28 cellular contexts compared by ENCODE assay signal in the genomic region with DNA sequence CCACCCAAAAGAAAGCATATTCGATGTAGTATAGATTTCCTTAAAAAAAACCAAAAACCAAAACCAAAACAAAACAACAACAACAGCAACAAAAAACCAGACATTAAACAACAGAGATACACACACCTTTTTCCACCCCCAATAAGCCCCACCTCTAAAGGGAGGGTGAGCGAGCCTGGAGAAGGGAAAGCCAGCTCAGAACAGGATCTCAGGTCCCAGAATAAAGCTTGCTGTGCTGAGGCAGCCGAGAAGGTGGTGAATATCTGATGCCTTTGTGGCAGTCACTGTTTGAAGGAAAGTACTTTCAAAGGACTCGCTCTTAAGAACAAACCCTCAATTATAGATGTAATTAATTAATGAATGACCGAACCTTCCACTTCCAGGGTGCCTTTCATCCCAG. TPM values are rescaled to one million over a fixed set of nuclear protein-coding genes. Genes with fewer than 3 reads are reported as not detected.
DNase-seq lines count a peak whose midpoint lies in the region; ATAC-seq, FAIRE-seq and TF ChIP-seq lines count a peak whose summit lies in the region.
"Had no signal": no experiment of that assay in that cellular context is flagged by ENCODE, and none has a peak within 500 bp of the region (broad histone marks: within the 10 kb centered on the region; RNA-seq: fewer than 3 reads in every experiment).

No MANE protein-coding gene starts in this region.

- intact Hi-C loops in Caco-2 (cut with micrococcal nuclease; ENCODE audit: unreplicated experiment) (no loop called here), pancreas (cut with DNase I) (no loop called here)

- POLR2A ChIA-PET in Caco-2 (lab: Charles Lee) (no interaction called here), SK-N-SH (lab: Yijun Ruan, JAX) (no interaction called here)

- H4K20me1 ChIP-seq in astrocyte (ENCODE audit: insufficient read depth, low read length) (no peaks in the 10 kb centered on the region), SK-N-SH (ENCODE audit: insufficient read depth) (no peaks in the 10 kb centered on the region)

- peak overlapping the region; percentile 14 for H3K4me2 ChIP-seq in astrocyte (ENCODE audit: low read length)
- H3K4me2 ChIP-seq in SK-N-SH, result no peak overlapping the region

- H3K27me3 ChIP-seq in Caco-2 (replicated peaks; ENCODE audit: control insufficient read depth, insufficient read depth, low read length), result no peaks in the 10 kb centered on the region
- no peaks in the 10 kb centered on the region for H3K27me3 ChIP-seq in astrocyte (ENCODE audit: insufficient read depth, low read length)
- peaks cover 0 to 3% (median 0%) of the 10 kb centered on the region in 4 donors for H3K27me3 ChIP-seq in pancreas
- H3K27me3 ChIP-seq in SK-N-SH (ENCODE audit: insufficient read depth), result peaks cover 83% of the 10 kb centered on the region
- H3K27me3 ChIP-seq: Peyer's patch, right atrium auricular region, SJSA1 had no signal

- TF ChIP-seq RAD21 in SK-N-SH (IDR thresholded peaks at IDR 0.05; ENCODE audit: low read length), result no peak

- peaks cover 43% of the 10 kb centered on the region for H3K4me1 Mint-ChIP-seq in Caco-2 (ENCODE audit: low read depth, unreplicated experiment)
- H3K4me1 Mint-ChIP-seq in astrocyte (ENCODE audit: low read depth, unreplicated experiment), result peaks cover 9% of the 10 kb centered on the region
- H3K4me1 Mint-ChIP-seq: activated naive CD8-positive, alpha-beta T cell treated with anti-CD3 and anti-CD28 coated beads, Interleukin-2, amount 10 ng/mL, durations not matched to agents 7 days and 5 days had no signal

- BruUV-seq in Caco-2 (replicated peaks; lab: Mats Ljungman, UMichigan), result no TSS peak

- H3K9me2 ChIP-seq in SK-N-SH, result no peaks in the 10 kb centered on the region

- H3K9ac ChIP-seq in astrocyte (ENCODE audit: low read length), result peak overlapping the region; percentile 48
- no peak overlapping the region for H3K9ac ChIP-seq in SK-N-SH
- H3K9ac ChIP-seq: GM23248 had no signal

- no peak for DNase-seq in Caco-2
- DNase-seq in astrocyte (ENCODE audit: low read depth), result no peak
- DNase-seq in iPS-NIHi11 (ENCODE audit: low spot score), result peak; percentile 40
- DNase-seq in pancreas, result no peak
- no peak for DNase-seq in NCI-H1105 (lab: John Stamatoyannopoulos, UW)
- no peak for DNase-seq in foreskin melanocyte
- DNase-seq in SK-N-SH, result no peak
- DNase-seq: activated CD4-positive, alpha-beta T cell treated with anti-CD3 and anti-CD28 coated beads, Interleukin-2, amount 50 U/mL, for 1 hour; activated naive CD8-positive, alpha-beta T cell treated with anti-CD3 and anti-CD28 coated beads, Interleukin-2, amount 10 ng/mL, durations not matched to agents 7 days and 5 days; BE2C; DND-41; GM23248; left ventricle myocardium inferior; NCI-H2107; NCI-H446 treated with DMSO at 0.1 percent for 48 hours; Peyer's patch had no signal

- H3K27me3 Mint-ChIP-seq in Caco-2 (ENCODE audit: insufficient read depth, unreplicated experiment), result no peaks in the 10 kb centered on the region
- no peaks in the 10 kb centered on the region for H3K27me3 Mint-ChIP-seq in astrocyte (ENCODE audit: low read depth, unreplicated experiment)

- H3K4me1 ChIP-seq in Caco-2, result peaks cover 56% of the 10 kb centered on the region
- H3K4me1 ChIP-seq in astrocyte (ENCODE audit: insufficient read depth, low read length), result peaks cover 17% of the 10 kb centered on the region
- peaks cover 0 to 6% (median 0%) of the 10 kb centered on the region in 3 donors for H3K4me1 ChIP-seq in pancreas
- no peaks in the 10 kb centered on the region for H3K4me1 ChIP-seq in SK-N-SH (ENCODE audit: control insufficient read depth in 1 of 2, insufficient read depth in 2 of 2, low read depth in 1 of 2, low read length in 1 of 2)
- H3K4me1 ChIP-seq: BE2C, left ventricle myocardium inferior, Peyer's patch, right atrium auricular region, SJSA1 had no signal

- no peaks in the 10 kb centered on the region for H3K36me3 ChIP-seq in Caco-2 (ENCODE audit: control insufficient read depth, insufficient read depth, low read length)
- no peaks in the 10 kb centered on the region for H3K36me3 ChIP-seq in astrocyte (ENCODE audit: insufficient read depth, low read length)
- no peaks in the 10 kb centered on the region for H3K36me3 ChIP-seq in pancreas
- no peaks in the 10 kb centered on the region for H3K36me3 ChIP-seq in SK-N-SH (replicated peaks in 1 of 2; ENCODE audit: control insufficient read depth in 1 of 2, insufficient read depth in 2 of 2, low read length in 1 of 2)
- H3K36me3 ChIP-seq: BE2C, left ventricle myocardium inferior, Peyer's patch, right atrium auricular region, SJSA1 had no signal

- FAIRE-seq in astrocyte (lab: Jason Lieb, UNC) (no peak), pancreas (lab: Jason Lieb, UNC) (no peak)
- FAIRE-seq: colon, GM12878 had no signal

- no peaks in the 10 kb centered on the region for H3K79me2 ChIP-seq in astrocyte (ENCODE audit: insufficient read depth, low read length)
- H3K79me2 ChIP-seq in SK-N-SH (ENCODE audit: insufficient read depth), result no peaks in the 10 kb centered on the region

- H3K27ac Mint-ChIP-seq in Caco-2 (ENCODE audit: unreplicated experiment) (peak overlapping the region; percentile 77), astrocyte (ENCODE audit: unreplicated experiment) (no peak overlapping the region)
- H3K27ac Mint-ChIP-seq: activated naive CD8-positive, alpha-beta T cell treated with anti-CD3 and anti-CD28 coated beads, Interleukin-2, amount 10 ng/mL, durations not matched to agents 7 days and 5 days; IgD-negative memory B cell had no signal

- H3K9me3 ChIP-seq in Caco-2 (no peaks in the 10 kb centered on the region), astrocyte (ENCODE audit: insufficient read depth, low read depth, low read length) (no peaks in the 10 kb centered on the region), pancreas (no peaks in the 10 kb centered on the region), SK-N-SH (no peaks in the 10 kb centered on the region)
- H3K9me3 ChIP-seq: BE2C, left ventricle myocardium inferior, Peyer's patch, right atrium auricular region, SJSA1 had no signal

- TF ChIP-seq EP300 in SK-N-SH (IDR thresholded peaks at IDR 0.05; ENCODE audit: borderline replicate concordance in 1 of 2, low read depth in 1 of 2, low read length in 1 of 2), result no peak

- H3K36me3 Mint-ChIP-seq in Caco-2 (ENCODE audit: insufficient read depth, unreplicated experiment), result peaks cover 31% of the 10 kb centered on the region
- H3K36me3 Mint-ChIP-seq in astrocyte (ENCODE audit: low read depth, unreplicated experiment), result no peaks in the 10 kb centered on the region
- H3K36me3 Mint-ChIP-seq: activated naive CD8-positive, alpha-beta T cell treated with anti-CD3 and anti-CD28 coated beads, Interleukin-2, amount 10 ng/mL, durations not matched to agents 7 days and 5 days; IgD-negative memory B cell had no signal

- H3K27ac ChIP-seq in astrocyte (ENCODE audit: low read depth, low read length) (peak overlapping the region; percentile 29), pancreas (peak overlapping the region in 3 of 4 donors; percentile 38 to 68 (median 64)), SK-N-SH (ENCODE audit: low read depth in 2 of 2, low read length in 1 of 2) (no peak overlapping the region)
- H3K27ac ChIP-seq: GM23248, left ventricle myocardium inferior, Peyer's patch, right atrium auricular region, SJSA1, VCaP had no signal

- TF ChIP-seq CTCF in Caco-2 (IDR thresholded peaks at IDR 0.05; ENCODE audit: insufficient read depth in 1 of 2, low read depth in 1 of 2, low read length in 1 of 2, severe bottlenecking in 1 of 2, unreplicated experiment in 1 of 2) (no peak), astrocyte (IDR thresholded peaks at IDR 0.05; ENCODE audit: insufficient read depth, low read depth, low read length) (no peak), pancreas (IDR thresholded peaks at IDR 0.05) (no peak), SK-N-SH (IDR thresholded peaks at IDR 0.05) (no peak)

- CTCF ChIA-PET in Caco-2 (lab: Charles Lee), result no interaction called here
- CTCF ChIA-PET in SK-N-SH (lab: Yijun Ruan, JAX), result no interaction called here

- H3K9me3 Mint-ChIP-seq in Caco-2 (ENCODE audit: unreplicated experiment) (peaks cover under 1% of the 10 kb centered on the region), astrocyte (ENCODE audit: unreplicated experiment) (peaks cover 2% of the 10 kb centered on the region)
- H3K9me3 Mint-ChIP-seq: activated naive CD8-positive, alpha-beta T cell treated with anti-CD3 and anti-CD28 coated beads, Interleukin-2, amount 10 ng/mL, durations not matched to agents 7 days and 5 days; IgD-negative memory B cell; neural crest cell had no signal

- WGBS in pancreas, 2 donors, result 21 to 30% methylated on average over 5 of the region's 5 CpGs
- 20% methylated on average over 5 of the region's 5 CpGs for WGBS in SK-N-SH (ENCODE audit: low lambda C conversion rate)

- peak in 3 of 4 donors; percentile 51 to 62 (median 56) for ATAC-seq in pancreas
- no peak for ATAC-seq in HG03521 (IDR thresholded peaks at IDR 0.05; ENCODE audit: unreplicated experiment)
- ATAC-seq: GM12878 had no signal

- H3F3A ChIP-seq in SK-N-SH (replicated peaks; ENCODE audit: insufficient read depth), result no peaks in the 10 kb centered on the region

- H3K4me3 ChIP-seq in Caco-2 (ENCODE audit: low read depth, low read length), result no peak overlapping the region
- no peak overlapping the region for H3K4me3 ChIP-seq in astrocyte (ENCODE audit: insufficient read depth, low read depth, low read length)
- H3K4me3 ChIP-seq in pancreas, result no peak overlapping the region
- H3K4me3 ChIP-seq in SK-N-SH (ENCODE audit: low read depth in 2 of 2, low read length in 1 of 2), result no peak overlapping the region
- H3K4me3 ChIP-seq: GM12878, GM23248, left ventricle myocardium inferior, Peyer's patch, right atrium auricular region, SJSA1 had no signal

- H2AFZ ChIP-seq in astrocyte (ENCODE audit: low read depth, low read length), result peak overlapping the region; percentile 50
- H2AFZ ChIP-seq in SK-N-SH (ENCODE audit: low read depth), result no peak overlapping the region
- H2AFZ ChIP-seq: GM23248 had no signal

- H3K4me3 Mint-ChIP-seq in Caco-2 (ENCODE audit: unreplicated experiment), result peak overlapping the region; percentile 43
- H3K4me3 Mint-ChIP-seq in astrocyte (ENCODE audit: unreplicated experiment), result no peak overlapping the region
- H3K4me3 Mint-ChIP-seq: activated naive CD8-positive, alpha-beta T cell treated with anti-CD3 and anti-CD28 coated beads, Interleukin-2, amount 10 ng/mL, durations not matched to agents 7 days and 5 days; IgD-negative memory B cell; neural crest cell had no signal

RNA-seq across cellular contexts. Expression of a gene that starts 0.5 kb away (rescaled TPM):
- total RNA-seq in Caco-2 (2022), result 43.6 and 47.1 TPM in 2 replicates
- not detected in 2 replicates for total RNA-seq in astrocyte
- 10 to 100 TPM in 2 of 6 donors, 1 to 10 TPM in 1, under 1 TPM in 3; 0.78 to 17.7 (median 1.1) TPM for total RNA-seq in pancreas
- 1 to 10 TPM in 1 of 2 donors, under 1 TPM in 1; 0.59 to 7.6 TPM for polyA plus RNA-seq in pancreas
- polyA plus RNA-seq in SK-N-SH (2012; rRNA removed), result not detected in 2 replicates
- not detected in 2 replicates for polyA plus RNA-seq in SK-N-SH (2012; cell fraction: cytosol; rRNA removed)
- polyA plus RNA-seq in SK-N-SH (2012; cell fraction: nucleus; rRNA removed), result not detected in 2 replicates
- total RNA-seq: A673; activated naive CD8-positive, alpha-beta T cell treated with anti-CD3 and anti-CD28 coated beads, Interleukin-2, amount 10 ng/mL, durations not matched to agents 7 days and 5 days; GM12878; GM23248; neural crest cell; right atrium auricular region; SJSA1; T-helper 2 cell treated with Interferon-gamma antibody and Interleukin-4, amounts not matched to agents 100 ng/mL and 5 ng/mL, for 36 hours had no signal
- polyA plus RNA-seq: GM12878, GM23248, IgD-negative memory B cell had no signal

RNA-seq across cellular contexts. Expression of a gene that starts 29.8 kb away (rescaled TPM):
- total RNA-seq in Caco-2 (2022) (not detected in 2 replicates), astrocyte (not detected in 2 replicates), pancreas (not detected)
- polyA plus RNA-seq in pancreas (not detected), SK-N-SH (2012; rRNA removed) (not detected in 2 replicates)
- not detected in 2 replicates for polyA plus RNA-seq in SK-N-SH (2012; cell fraction: cytosol; rRNA removed)
- polyA plus RNA-seq in SK-N-SH (2012; cell fraction: nucleus; rRNA removed), result not detected in 2 replicates
- total RNA-seq: A673; activated naive CD8-positive, alpha-beta T cell treated with anti-CD3 and anti-CD28 coated beads, Interleukin-2, amount 10 ng/mL, durations not matched to agents 7 days and 5 days; GM12878; GM23248; left ventricle myocardium inferior; mononuclear cell; neural crest cell; Peyer's patch; right atrium auricular region; SJSA1; T-helper 2 cell treated with Interferon-gamma antibody and Interleukin-4, amounts not matched to agents 100 ng/mL and 5 ng/mL, for 36 hours; urinary bladder had no signal
- polyA plus RNA-seq: GM12878, GM23248, IgD-negative memory B cell, urinary bladder had no signal

RNA-seq across cellular contexts. Expression of a gene that starts 47.1 kb away (rescaled TPM):
- not detected in 2 replicates for total RNA-seq in Caco-2 (2022)
- total RNA-seq in astrocyte, result not detected in 2 replicates
- under 1 TPM in 3 of 6 donors, not detected in 3; 0.09 to 0.24 (median 0.20) TPM for total RNA-seq in pancreas
- 1 to 10 TPM in 1 of 2 donors, under 1 TPM in 1; 0.61 to 1.0 TPM for polyA plus RNA-seq in pancreas
- not detected in 2 replicates for polyA plus RNA-seq in SK-N-SH (2012; rRNA removed)
- polyA plus RNA-seq in SK-N-SH (2012; cell fraction: cytosol; rRNA removed), result not detected in 2 replicates
- polyA plus RNA-seq in SK-N-SH (2012; cell fraction: nucleus; rRNA removed), result not detected in 2 replicates
- total RNA-seq: activated naive CD8-positive, alpha-beta T cell treated with anti-CD3 and anti-CD28 coated beads, Interleukin-2, amount 10 ng/mL, durations not matched to agents 7 days and 5 days; GM12878; GM23248; left ventricle myocardium inferior; neural crest cell; right atrium auricular region; SJSA1; T-helper 2 cell treated with Interferon-gamma antibody and Interleukin-4, amounts not matched to agents 100 ng/mL and 5 ng/mL, for 36 hours; urinary bladder had no signal
- polyA plus RNA-seq: GM12878, GM23248, IgD-negative memory B cell, urinary bladder had no signal

RNA-seq across cellular contexts. Expression of a gene that starts 51.9 kb away (rescaled TPM):
- total RNA-seq in Caco-2 (2022) (0.53 and 1.0 TPM in 2 replicates), astrocyte (not detected in 2 replicates), pancreas (under 1 TPM in 1 of 6 donors, not detected in 5; 0.63 TPM)
- polyA plus RNA-seq in pancreas (under 1 TPM in 1 of 2 donors, not detected in 1; 0.46 TPM), SK-N-SH (2012; rRNA removed) (not detected in 2 replicates)
- not detected in 2 replicates for polyA plus RNA-seq in SK-N-SH (2012; cell fraction: cytosol; rRNA removed)
- polyA plus RNA-seq in SK-N-SH (2012; cell fraction: nucleus; rRNA removed), result not detected in 2 replicates
- total RNA-seq: A673; activated naive CD8-positive, alpha-beta T cell treated with anti-CD3 and anti-CD28 coated beads, Interleukin-2, amount 10 ng/mL, durations not matched to agents 7 days and 5 days; GM23248; left ventricle myocardium inferior; mononuclear cell; neural crest cell; right atrium auricular region; SJSA1; T-helper 2 cell treated with Interferon-gamma antibody and Interleukin-4, amounts not matched to agents 100 ng/mL and 5 ng/mL, for 36 hours had no signal
- polyA plus RNA-seq: GM12878, GM23248, IgD-negative memory B cell had no signal

RNA-seq across cellular contexts. Expression of a gene that starts 57.0 kb away (rescaled TPM):
- total RNA-seq in Caco-2 (2022), result not detected in 2 replicates
- not detected in 2 replicates for total RNA-seq in astrocyte
- total RNA-seq in pancreas, result not detected
- under 1 TPM in 1 of 2 donors, not detected in 1; 0.30 TPM for polyA plus RNA-seq in pancreas
- not detected in 2 replicates for polyA plus RNA-seq in SK-N-SH (2012; rRNA removed)
- not detected in 2 replicates for polyA plus RNA-seq in SK-N-SH (2012; cell fraction: cytosol; rRNA removed)
- polyA plus RNA-seq in SK-N-SH (2012; cell fraction: nucleus; rRNA removed), result not detected in 2 replicates
- total RNA-seq: A673; activated naive CD8-positive, alpha-beta T cell treated with anti-CD3 and anti-CD28 coated beads, Interleukin-2, amount 10 ng/mL, durations not matched to agents 7 days and 5 days; GM12878; GM23248; left ventricle myocardium inferior; neural crest cell; Peyer's patch; right atrium auricular region; SJSA1; T-helper 2 cell treated with Interferon-gamma antibody and Interleukin-4, amounts not matched to agents 100 ng/mL and 5 ng/mL, for 36 hours; urinary bladder had no signal
- polyA plus RNA-seq: GM12878, GM23248, IgD-negative memory B cell, urinary bladder had no signal

Comparison
In these comparisons a context has a peak if more than half of its experiments do, and no peak if none do; other contexts are left out.
1. H3K27ac ChIP-seq: peak in astrocyte (single experiment) and pancreas (3 of 4); none in SK-N-SH (0 of 2).